In the genomic region with DNA sequence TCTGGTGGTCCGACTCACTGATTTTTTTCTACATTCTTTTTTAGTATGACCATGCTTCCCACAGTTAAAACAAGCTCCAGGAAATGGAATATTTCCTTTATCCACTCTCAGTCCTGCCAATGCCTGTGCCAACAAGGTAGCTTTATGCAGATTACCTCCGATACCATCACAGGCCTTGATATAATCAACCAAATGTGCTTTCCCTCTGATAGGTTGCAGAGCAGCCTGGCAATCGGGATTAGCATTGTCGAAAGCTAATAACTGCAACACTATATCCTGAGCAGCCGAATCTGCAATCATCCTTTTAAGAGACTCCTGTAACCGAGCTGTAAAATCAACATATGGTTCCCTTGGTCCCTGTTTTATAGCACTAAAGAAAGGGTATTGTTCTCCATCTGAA, we compare ENCODE assay signal across 7 cellular contexts.
DNase-seq lines count a peak whose midpoint lies in the region; TF ChIP-seq lines count a peak whose summit lies in the region.
"Not testable (repeated sequence)": the region's sequence is repeated elsewhere in the genome, so short reads cannot be mapped to it uniquely, and the experiment has no call there.

No MANE protein-coding gene starts in this region.

- 66% methylated on average over 6 of the region's 6 CpGs for WGBS in SK-N-SH (ENCODE audit: low lambda C conversion rate)
- 48% methylated on average over 6 of the region's 6 CpGs for WGBS in smooth muscle cell (ENCODE audit: low lambda C conversion rate)

- H3K9me3 ChIP-seq in SK-N-SH; WERI-Rb-1 (ENCODE audit: severe bottlenecking); smooth muscle cell (replicated peaks; ENCODE audit: low read depth): not testable (repeated sequence)

- H3K4me1 ChIP-seq in SK-N-SH (ENCODE audit: control insufficient read depth in 1 of 2, insufficient read depth in 2 of 2, low read depth in 1 of 2, low read length in 1 of 2); smooth muscle cell (ENCODE audit: low read depth): not testable (repeated sequence)

- not testable (repeated sequence) for H3K36me3 ChIP-seq in SK-N-SH (replicated peaks in 1 of 2; ENCODE audit: control insufficient read depth in 1 of 2, insufficient read depth in 2 of 2, low read length in 1 of 2); WERI-Rb-1; smooth muscle cell (ENCODE audit: low read depth)

- H3K79me2 ChIP-seq in SK-N-SH (ENCODE audit: insufficient read depth); smooth muscle cell (ENCODE audit: low read depth): not testable (repeated sequence)

- H3F3A ChIP-seq in SK-N-SH (replicated peaks; ENCODE audit: insufficient read depth); smooth muscle cell (ENCODE audit: low read depth): not testable (repeated sequence)

- not testable (repeated sequence) for H3K27me3 ChIP-seq in SK-N-SH (ENCODE audit: insufficient read depth); WERI-Rb-1 (ENCODE audit: insufficient read depth, low read depth, severe bottlenecking); smooth muscle cell (ENCODE audit: low read depth)

- not testable (repeated sequence) for H3K27ac ChIP-seq in SK-N-SH (ENCODE audit: low read depth in 2 of 2, low read length in 1 of 2); WERI-Rb-1; smooth muscle cell (ENCODE audit: low read depth)

- not testable (repeated sequence) for H3K9ac ChIP-seq in SK-N-SH; smooth muscle cell (ENCODE audit: low read depth)

- not testable (repeated sequence) for H4K20me1 ChIP-seq in SK-N-SH (ENCODE audit: insufficient read depth); smooth muscle cell (ENCODE audit: low read depth)

- not testable (repeated sequence) for H3K4me2 ChIP-seq in SK-N-SH
- peak overlapping the region; percentile 31 for H3K4me2 ChIP-seq in smooth muscle cell

- not testable (repeated sequence) for H3K4me3 ChIP-seq in SK-N-SH (ENCODE audit: low read depth in 2 of 2, low read length in 1 of 2); WERI-Rb-1 (ENCODE audit: low read depth, low read length); smooth muscle cell

- not testable (repeated sequence) for TF ChIP-seq CTCF in SK-N-SH (IDR thresholded peaks at IDR 0.05); WERI-Rb-1 (IDR thresholded peaks at IDR 0.05; ENCODE audit: low read depth, low read length); smooth muscle cell (IDR thresholded peaks at IDR 0.05; ENCODE audit: borderline replicate concordance, insufficient read depth, poor library complexity, severe bottlenecking)

- not testable (repeated sequence) for TF ChIP-seq EP300 in SK-N-SH (IDR thresholded peaks at IDR 0.05; ENCODE audit: borderline replicate concordance in 1 of 2, low read depth in 1 of 2, low read length in 1 of 2)

- not testable (repeated sequence) for H2AFZ ChIP-seq in SK-N-SH (ENCODE audit: low read depth)
- H2AFZ ChIP-seq in smooth muscle cell (ENCODE audit: low read depth): peak overlapping the region; percentile 62

- CTCF ChIA-PET in SK-N-SH (lab: Yijun Ruan, JAX): interaction anchor here (1.1 to 1.2 kb wide), 2 partner anchors 14 to 200 kb away, joined by 3 read pairs; no protein-coding TSS in a partner anchor

- not testable (repeated sequence) for H3K9me2 ChIP-seq in SK-N-SH

- peak; percentile 52 to 85 for DNase-seq in NCI-H524 (lab: John Stamatoyannopoulos, UW)
- DNase-seq in NCI-H524 treated with DMSO at 0.1 percent for 48 hours (lab: John Stamatoyannopoulos, UW): peak; percentile 43
- DNase-seq in NCI-H82 (lab: John Stamatoyannopoulos, UW): peak; percentile 75
- peak; percentile 42 for DNase-seq in NCI-H82 treated with DMSO at 0.1 percent for 48 hours (lab: John Stamatoyannopoulos, UW; ENCODE audit: unreplicated experiment)
- DNase-seq in SK-N-SH; smooth muscle cell (lab: John Stamatoyannopoulos, UW; ENCODE audit: unreplicated experiment): not testable (repeated sequence)
- DNase-seq in WERI-Rb-1: peak; percentile 16

- not testable (repeated sequence) for TF ChIP-seq RAD21 in SK-N-SH (IDR thresholded peaks at IDR 0.05; ENCODE audit: low read length)

- POLR2A ChIA-PET in SK-N-SH (lab: Yijun Ruan, JAX): not testable (repeated sequence)

TF ChIP-seq in SK-N-SH, 30 proteins besides CTCF, POLR2A, EP300 and RAD21:
- TF ChIP-seq GATA2 (CRISPR knock-in tag; IDR thresholded peaks at IDR 0.05) (peak; percentile 83), FOXJ3 (CRISPR knock-in tag; IDR thresholded peaks at IDR 0.05) (0 out of 2 replicates have a peak, but pooled peaks have one; percentile 30)
